24 cellular contexts compared by ENCODE assay signal in genomic region chr15:70921297-70921696, GRCh38. TPM values are rescaled to one million over a fixed set of nuclear protein-coding genes. Genes with fewer than 3 reads are reported as not detected.
DNase-seq lines count a peak whose midpoint lies in the region; ATAC-seq, FAIRE-seq and TF ChIP-seq lines count a peak whose summit lies in the region.
"Had no signal": no experiment of that assay in that cellular context is flagged by ENCODE, and none has a peak within 500 bp of the region (broad histone marks: within the 10 kb centered on the region; RNA-seq: fewer than 3 reads in every experiment).

No MANE protein-coding gene starts in this region.

- peak; percentile 86 for FAIRE-seq in HTR-8/SVneo (lab: Jason Lieb, UNC)
- no peak for FAIRE-seq in GM12878 (lab: Jason Lieb, UNC)
- FAIRE-seq: H54 had no signal

- TF ChIP-seq RAD21 in GM12878 (IDR thresholded peaks at IDR 0.05; ENCODE audit: insufficient read depth, low read depth, low read length): no peak

- H3K27me3 ChIP-seq in GM12878 (replicated peaks in 1 of 2; ENCODE audit: control insufficient read depth in 2 of 2, insufficient read depth in 2 of 2, low read length in 1 of 2) (no peaks in the 10 kb centered on the region), mesenchymal stem cell (ENCODE audit: control insufficient read depth in 1 of 2, insufficient read depth in 1 of 2, low read length in 2 of 2) (no peaks in the 10 kb centered on the region), Peyer's patch (no peaks in the 10 kb centered on the region)
- H3K27me3 ChIP-seq: BLaER1 treated with 17β-estradiol and CSF1 and Interleukin-3, amounts not matched to agents 10 nM and 100 nM; SJSA1 had no signal

- no peak for TF ChIP-seq CTCF in GM12878 (IDR thresholded peaks at IDR 0.05 in 2 of 3, conservative IDR thresholded peaks at IDR 0.05 in 1 of 3; ENCODE audit: control insufficient read depth in 2 of 3, extremely low read depth in 1 of 3, insufficient read depth in 1 of 3, low read depth in 3 of 3, low read length in 3 of 3)
- TF ChIP-seq CTCF in Peyer's patch (IDR thresholded peaks at IDR 0.05): no peak

- H2BK5ac ChIP-seq in mesenchymal stem cell (ENCODE audit: low read depth, low read length, poor library complexity, severe bottlenecking): no peak overlapping the region

- peak; percentile 8 for DNase-seq in Ammon's horn (ENCODE audit: low spot score)
- no peak for DNase-seq in HTR-8/SVneo (ENCODE audit: insufficient read length, low spot score)
- no peak for DNase-seq in GM12878 (ENCODE audit: low read depth, low spot score)
- peak; percentile 4 for DNase-seq in mesenchymal stem cell
- no peak for DNase-seq in globus pallidus (ENCODE audit: low spot score)
- DNase-seq in Peyer's patch: no peak
- DNase-seq in activated CD8-positive, alpha-beta memory T cell treated with anti-CD3 and anti-CD28 coated beads for 24 hours: no peak
- DNase-seq in activated gamma-delta T cell (lab: John Stamatoyannopoulos, UW): no peak
- DNase-seq: Caco-2; CD4-positive, alpha-beta memory T cell; DMS 273 treated with DMSO at 0.1 percent for 48 hours; DMS79 treated with DMSO at 0.1 percent for 48 hours; KG1; NCI-H1092 treated with DMSO at 0.1 percent for 48 hours; NCI-H1436 treated with DMSO at 0.1 percent for 48 hours; NCI-H1930; NCI-H345; NCI-H524; NCI-H82; OCI-M1 had no signal

- H3K9ac ChIP-seq in GM12878 (ENCODE audit: control insufficient read depth, insufficient read depth, low read length): no peak overlapping the region
- no peak overlapping the region for H3K9ac ChIP-seq in mesenchymal stem cell (ENCODE audit: low read length)
- H3K9ac ChIP-seq: BLaER1 treated with 17β-estradiol and CSF1 and Interleukin-3, amounts not matched to agents 10 nM and 100 nM had no signal

- H3K9me3 ChIP-seq in GM12878 (replicated peaks; ENCODE audit: control insufficient read depth, insufficient read depth, low read length) (peaks cover 3% of the 10 kb centered on the region; the same call in 2 of the 3 replicates), mesenchymal stem cell (ENCODE audit: control insufficient read depth, low read length) (peaks cover 3% of the 10 kb centered on the region), Peyer's patch (no peaks in the 10 kb centered on the region)
- H3K9me3 ChIP-seq: Caco-2, SJSA1 had no signal

- in situ Hi-C loops in GM12878 (cut with MboI): no loop called here

- peak overlapping the region; percentile 18; the same call in 1 of the 2 replicates for H3K4me3 ChIP-seq in GM12878
- H3K4me3 ChIP-seq in mesenchymal stem cell (ENCODE audit: insufficient read depth in 1 of 2, low read depth in 1 of 2, low read length in 2 of 2): no peak overlapping the region
- no peak overlapping the region for H3K4me3 ChIP-seq in Peyer's patch
- H3K4me3 ChIP-seq: BLaER1 treated with 17β-estradiol and CSF1 and Interleukin-3, amounts not matched to agents 10 nM and 100 nM; SJSA1 had no signal

- no peak overlapping the region for H2BK12ac ChIP-seq in mesenchymal stem cell (ENCODE audit: low read length in 2 of 2)

- intact Hi-C loops in GM12878 (cut with micrococcal nuclease; ENCODE audit: unreplicated experiment): no loop called here

- ATAC-seq in GM12878: no peak
- ATAC-seq: Right ventricle myocardium inferior had no signal

- H3K27ac ChIP-seq in GM12878 (ENCODE audit: control insufficient read depth, insufficient read depth) (peak overlapping the region; percentile 29), mesenchymal stem cell (ENCODE audit: low read length, poor library complexity, severe bottlenecking) (no peak overlapping the region), Peyer's patch (no peak overlapping the region)
- H3K27ac ChIP-seq: BLaER1 treated with 17β-estradiol and CSF1 and Interleukin-3, amounts not matched to agents 10 nM and 100 nM; SJSA1 had no signal

- no peak overlapping the region for H3K18ac ChIP-seq in mesenchymal stem cell (ENCODE audit: low read depth in 1 of 2, low read length in 2 of 2)

- H3K4me2 ChIP-seq in GM12878 (ENCODE audit: control insufficient read depth, insufficient read depth) (peak overlapping the region; percentile 56), mesenchymal stem cell (ENCODE audit: low read length, poor library complexity, severe bottlenecking) (no peak overlapping the region)
- H3K4me2 ChIP-seq: BLaER1 treated with 17β-estradiol and CSF1 and Interleukin-3, amounts not matched to agents 10 nM and 100 nM had no signal

- H2AFZ ChIP-seq in GM12878 (ENCODE audit: control insufficient read depth, low read depth, low read length) (peak overlapping the region; percentile 37), mesenchymal stem cell (ENCODE audit: low read depth, low read length) (no peak overlapping the region)

- CTCF ChIA-PET in GM12878 (lab: Yijun Ruan, JAX): interaction anchor here (1.0 kb wide), 1 partner anchor 97 kb away, joined by 3 read pairs; no protein-coding TSS in a partner anchor

- no peak overlapping the region for H4K8ac ChIP-seq in mesenchymal stem cell (ENCODE audit: low read length)

- no peak overlapping the region for H3K23ac ChIP-seq in mesenchymal stem cell (ENCODE audit: low read length in 2 of 2)

- TF ChIP-seq EP300 in GM12878 (IDR thresholded peaks at IDR 0.05; ENCODE audit: borderline replicate concordance in 1 of 2, control insufficient read depth in 1 of 2, low read depth in 2 of 2, low read length in 2 of 2): no peak

- TF ChIP-seq POLR2A in GM12878 (IDR thresholded peaks at IDR 0.05; ENCODE audit: low read depth, low read length) (no peak), Peyer's patch (IDR thresholded peaks at IDR 0.05) (no peak)

- H3K79me1 ChIP-seq in mesenchymal stem cell (replicated peaks; ENCODE audit: low read length, poor library complexity, severe bottlenecking): no peaks in the 10 kb centered on the region

- RAD21 ChIA-PET in GM12878 (lab: Charles Lee; ENCODE audit: unreplicated experiment): no interaction called here

- 4% methylated on average over 1 of the region's 1 CpG for WGBS in GM12878 (ENCODE audit: insufficient coverage, insufficient replicate concordance, low lambda C conversion rate, missing lambda C conversion rate)
- 50% methylated on average over 1 of the region's 1 CpG for WGBS in mesenchymal stem cell

- BruUV-seq in GM12878 (replicated peaks; lab: Mats Ljungman, UMichigan): no TSS peak

- no peak overlapping the region for H2BK15ac ChIP-seq in mesenchymal stem cell (ENCODE audit: low read depth, poor library complexity, severe bottlenecking)

- H4K91ac ChIP-seq in mesenchymal stem cell (ENCODE audit: low read length): no peak overlapping the region

- H3K14ac ChIP-seq in mesenchymal stem cell (ENCODE audit: low read length in 2 of 2): no peak overlapping the region

- H3K36me3 ChIP-seq in GM12878 (ENCODE audit: control insufficient read depth in 2 of 2, insufficient read depth in 2 of 2, low read length in 1 of 2): no peaks in the 10 kb centered on the region
- H3K36me3 ChIP-seq in mesenchymal stem cell (ENCODE audit: control insufficient read depth in 1 of 2, insufficient read depth in 2 of 2, low read depth in 1 of 2, low read length in 2 of 2): peaks cover 0 to 3% of the 10 kb centered on the region in 2 experiments
- H3K36me3 ChIP-seq in Peyer's patch: no peaks in the 10 kb centered on the region
- H3K36me3 ChIP-seq: SJSA1 had no signal

- no peak overlapping the region for H2BK120ac ChIP-seq in mesenchymal stem cell (ENCODE audit: low read depth, low read length)

- H3K4ac ChIP-seq in mesenchymal stem cell (ENCODE audit: low read depth in 1 of 2, low read length in 2 of 2): no peak overlapping the region

- H3K4me1 ChIP-seq in GM12878 (ENCODE audit: control insufficient read depth, insufficient read depth, low read length) (peaks cover 4% of the 10 kb centered on the region; the same call in 1 of the 2 replicates), mesenchymal stem cell (ENCODE audit: control insufficient read depth, insufficient read depth, low read depth, low read length) (no peaks in the 10 kb centered on the region), Peyer's patch (no peaks in the 10 kb centered on the region)
- H3K4me1 ChIP-seq: Caco-2, SJSA1 had no signal

- SMC1A ChIA-PET in GM12878 (lab: Charles Lee; ENCODE audit: uncharacterized antibody, unreplicated experiment): no interaction called here

- H2AK5ac ChIP-seq in mesenchymal stem cell (ENCODE audit: low read length, severe bottlenecking): no peak overlapping the region

- POLR2A ChIA-PET in GM12878 (lab: Charles Lee): no interaction called here

- no peaks in the 10 kb centered on the region for H4K20me1 ChIP-seq in GM12878 (ENCODE audit: control insufficient read depth, insufficient read depth)
- H4K20me1 ChIP-seq: BLaER1 treated with 17β-estradiol and CSF1 and Interleukin-3, amounts not matched to agents 10 nM and 100 nM had no signal

- H3K79me2 ChIP-seq in GM12878 (ENCODE audit: control insufficient read depth, insufficient read depth, low read length): no peaks in the 10 kb centered on the region

RNA-seq across cellular contexts. Expression of gene LRRC49, which starts 28.7 kb away (rescaled TPM):
- total RNA-seq in GM12878 (2013; cell fraction: nucleolus; rRNA removed): 34.5 and 36.4 TPM in 2 replicates
- total RNA-seq in GM12878 (2014; rRNA removed): 3.0 and 5.3 TPM in 2 replicates
- 3.2 and 4.2 TPM in 2 replicates for total RNA-seq in GM12878 (2014; rRNA removed; fragmentation: Illumina TruSeq; extraction: Trizol)
- 2.9 and 3.7 TPM in 2 replicates for total RNA-seq in GM12878 (2021)
- polyA plus RNA-seq in GM12878 (2011; ENCODE audit: low read depth): 2.3 TPM
- 2.6 and 3.8 TPM in 2 replicates for polyA plus RNA-seq in GM12878 (2011; rRNA removed)
- polyA plus RNA-seq in GM12878 (2011; cell fraction: cytosol; rRNA removed): 0.90 and 1.4 TPM in 2 replicates
- 2.5 and 3.2 TPM in 2 replicates for polyA plus RNA-seq in GM12878 (2011; cell fraction: nucleus; rRNA removed)
- polyA plus RNA-seq in GM12878 (2012): 1.2 and 1.7 TPM in 2 replicates
- polyA plus RNA-seq in GM12878 (2014; fragmentation: Illumina TruSeq; extraction: Trizol): 2.6 and 3.2 TPM in 2 replicates
- polyA plus RNA-seq in GM12878 (2014; fragmentation: Nextera tagmentation; extraction: Ambion mirVana): 1 to 10 TPM; 1.5 to 3.1 TPM
- polyA plus RNA-seq in GM12878 (2014; rRNA removed): 1.3 and 1.4 TPM in 2 replicates
- polyA plus RNA-seq in GM12878 (2016; fragmentation: Nextera tagmentation; extraction: Ambion mirVana): 1 to 10 TPM; 2.8 to 3.7 TPM
- polyA minus RNA-seq in GM12878 (2011; rRNA and poly(A)+ RNA removed): 1.3 and 1.8 TPM in 2 replicates
- polyA minus RNA-seq in GM12878 (2011; cell fraction: cytosol; rRNA and poly(A)+ RNA removed): not detected in 2 replicates
- 5.0 and 7.6 TPM in 2 replicates for polyA minus RNA-seq in GM12878 (2011; cell fraction: nucleus; rRNA and poly(A)+ RNA removed)
- polyA plus RNA-seq in mesenchymal stem cell (2013, experiment 1 of 2): 1.7 TPM
- polyA plus RNA-seq in mesenchymal stem cell (2013, experiment 2 of 2): 1.8 TPM
- total RNA-seq in Peyer's patch: 1 to 10 TPM in 3 of 4 donors, not detected in 1; 2.7 to 6.0 (median 4.4) TPM

RNA-seq across cellular contexts. Expression of gene THAP10, which starts 29.1 kb away (rescaled TPM):
- total RNA-seq in GM12878 (2013; cell fraction: nucleolus; rRNA removed): 0.20 and 0.25 TPM in 2 replicates
- total RNA-seq in GM12878 (2014; rRNA removed) (1.3 and 1.4 TPM in 2 replicates), GM12878 (2014; rRNA removed; fragmentation: Illumina TruSeq; extraction: Trizol) (0.76 and 1.1 TPM in 2 replicates), GM12878 (2021) (1.5 and 1.9 TPM in 2 replicates), Peyer's patch (1 to 10 TPM; 1.2 to 6.0 (median 2.1) TPM)
- polyA plus RNA-seq in GM12878 (2011; ENCODE audit: low read depth): 0.26 TPM
- polyA plus RNA-seq in GM12878 (2011; rRNA removed) (0.40 and 0.41 TPM in 2 replicates), GM12878 (2014; fragmentation: Illumina TruSeq; extraction: Trizol) (1.6 and 2.1 TPM in 2 replicates), GM12878 (2014; fragmentation: Nextera tagmentation; extraction: Ambion mirVana) (under 1 TPM; 0.35 to 0.39 TPM), GM12878 (2014; rRNA removed) (0.91 and 2.2 TPM in 2 replicates), GM12878 (2016; fragmentation: Nextera tagmentation; extraction: Ambion mirVana) (1 to 10 TPM; 5.1 to 5.2 TPM)
- 0.27 and 0.43 TPM in 2 replicates for polyA plus RNA-seq in GM12878 (2011; cell fraction: cytosol; rRNA removed)
- polyA plus RNA-seq in GM12878 (2011; cell fraction: nucleus; rRNA removed): 0.22 and 0.34 TPM in 2 replicates
- 0.35 and 1.3 TPM in 2 replicates for polyA plus RNA-seq in GM12878 (2012)
- 0.15 TPM in 2 replicates for polyA minus RNA-seq in GM12878 (2011; rRNA and poly(A)+ RNA removed)
- 0.94 TPM in 1 of 2 replicates, not detected in the other for polyA minus RNA-seq in GM12878 (2011; cell fraction: cytosol; rRNA and poly(A)+ RNA removed)
- 0.24 and 0.38 TPM in 2 replicates for polyA minus RNA-seq in GM12878 (2011; cell fraction: nucleus; rRNA and poly(A)+ RNA removed)
- polyA plus RNA-seq in mesenchymal stem cell (2013, experiment 1 of 2): 1.2 TPM
- 1.2 TPM for polyA plus RNA-seq in mesenchymal stem cell (2013, experiment 2 of 2)

Comparison
In these comparisons a context has a peak if more than half of its experiments do, and no peak if none do; other contexts are left out.
1. DNase-seq: peak in Ammon's horn (single experiment) and mesenchymal stem cell (single experiment); none in HTR-8/SVneo (single experiment), GM12878 (single experiment), globus pallidus (single experiment), Peyer's patch (0 of 3), activated CD8-positive, alpha-beta memory T cell treated with anti-CD3 and anti-CD28 coated beads for 24 hours (single experiment) and activated gamma-delta T cell (single experiment).